In the genomic region with DNA sequence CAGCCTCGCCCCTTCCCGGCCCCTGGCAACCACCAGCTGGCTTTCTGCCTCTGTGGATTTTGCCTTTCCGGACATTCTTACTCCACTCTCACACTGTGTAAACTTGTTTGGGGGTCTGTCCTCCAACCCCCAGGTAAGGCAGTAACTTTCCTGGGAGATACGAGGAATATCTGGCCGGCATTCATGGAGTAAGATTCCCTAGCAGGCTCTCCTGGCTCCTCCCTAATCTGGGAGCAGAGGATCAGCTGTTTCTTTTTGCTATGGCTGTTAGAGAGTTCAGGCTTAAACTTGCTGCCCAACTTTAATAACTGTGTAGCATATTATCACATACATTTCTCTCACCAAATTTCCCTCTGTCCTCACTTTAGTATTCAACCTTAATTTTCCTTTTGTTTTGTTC, we compare ENCODE assay signal across 14 cellular contexts.
DNase-seq lines count a peak whose midpoint lies in the region; ATAC-seq and TF ChIP-seq lines count a peak whose summit lies in the region.
"Had no signal": no experiment of that assay in that cellular context is flagged by ENCODE, and none has a peak within 500 bp of the region (broad histone marks: within the 10 kb centered on the region; RNA-seq: fewer than 3 reads in every experiment).

No MANE protein-coding gene starts in this region.

- WGBS in heart right ventricle, 2 donors = 28 to 31% methylated on average over 5 of the region's 5 CpGs
- WGBS in mesendoderm (ENCODE audit: extremely low coverage, insufficient coverage, low lambda C conversion rate) = no CpG with 5 or more reads among the region's 5 CpGs
- 4 to 24% methylated on average over 3 to 5 of the region's 5 CpGs for WGBS in transverse colon (ENCODE audit: low coverage in 1 of 2), 2 donors

- H2AK5ac ChIP-seq in mesendoderm (ENCODE audit: low read length) = no peak overlapping the region

- H3K9me3 ChIP-seq in heart right ventricle (no peaks in the 10 kb centered on the region), colonic mucosa (no peaks in the 10 kb centered on the region), transverse colon (no peaks in the 10 kb centered on the region)
- H3K9me3 ChIP-seq: gastroesophageal sphincter had no signal

- H4K5ac ChIP-seq in mesendoderm (ENCODE audit: low read length) = no peak overlapping the region

- H3K27ac ChIP-seq in heart right ventricle (peak overlapping the region in 1 of 10 donors; percentile 30), colonic mucosa (peak overlapping the region; percentile 62), mesendoderm (ENCODE audit: low read depth, low read length) (no peak overlapping the region), transverse colon (peak overlapping the region in 3 of 4 donors; percentile 65 to 84 (median 76))
- H3K27ac ChIP-seq: gastroesophageal sphincter had no signal

- H3K9ac ChIP-seq in colonic mucosa (ENCODE audit: low read depth in 2 of 2, low read length in 2 of 2) (peak overlapping the region in 1 of 2 donors; percentile 57), mesendoderm (ENCODE audit: low read length) (no peak overlapping the region)

- in situ Hi-C loops in transverse colon (cut with MboI; ENCODE audit: low pct_ligation_motif_present in 1 of 4, low pct_unique_long_range_greater_than_20kb in 1 of 4, low sequenced_read_pairs in 3 of 4) = no loop called here

- no peak for TF ChIP-seq EP300 in transverse colon (IDR thresholded peaks at IDR 0.05; ENCODE audit: low read depth)

- peaks cover 32% of the 10 kb centered on the region for H3K79me1 ChIP-seq in mesendoderm (ENCODE audit: low read length)

- H2BK5ac ChIP-seq in mesendoderm (ENCODE audit: low read length) = no peak overlapping the region

- intact Hi-C loops in heart right ventricle (cut with DNase I) = loop anchor here in 3 of 10 donors (5.0 to 10.0 kb wide), 3 partner anchors 86 to 98 kb away; no protein-coding TSS in a partner anchor
- intact Hi-C loops in Right ventricle myocardium superior (cut with DNase I) = no loop called here
- intact Hi-C loops in colonic mucosa (cut with DNase I) = no loop called here
- intact Hi-C loops in transverse colon (cut with DNase I; ENCODE audit: low total_unique reads) = no loop called here

- no peak overlapping the region for H3K18ac ChIP-seq in mesendoderm (ENCODE audit: low read length)

- DNase-seq in heart right ventricle (no peak), Right ventricle myocardium superior (no peak), colonic mucosa (no peak), mesendoderm (no peak), transverse colon (no peak), putamen (ENCODE audit: low spot score) (no peak)
- no peak for DNase-seq in activated CD4-positive, alpha-beta T cell treated with anti-CD3 and anti-CD28 coated beads for 48 hours
- DNase-seq: COR-L47, islet precursor cell, NCI-H1417 treated with DMSO at 0.1 percent for 48 hours, NCI-H446 treated with DMSO at 0.1 percent for 48 hours had no signal

- H4K8ac ChIP-seq in mesendoderm (ENCODE audit: low read depth, low read length) = no peak overlapping the region

- H3K4me1 ChIP-seq in heart right ventricle (peaks cover 6 to 47% (median 27%) of the 10 kb centered on the region in 9 donors), colonic mucosa (peaks cover 11% of the 10 kb centered on the region), mesendoderm (ENCODE audit: control insufficient read depth, low read depth, low read length) (peaks cover 10% of the 10 kb centered on the region), transverse colon (peaks cover 3 to 49% (median 30%) of the 10 kb centered on the region in 4 donors)

- no peak overlapping the region for H3K4me2 ChIP-seq in mesendoderm (ENCODE audit: low read length)

- H3K56ac ChIP-seq in mesendoderm (ENCODE audit: low read length) = no peak overlapping the region

- no peak overlapping the region for H2BK15ac ChIP-seq in mesendoderm (replicated peaks; ENCODE audit: low read depth)

- ATAC-seq in heart right ventricle = peak in 2 of 8 donors; percentile 19 to 50
- ATAC-seq in Right ventricle myocardium superior (ENCODE audit: poor library complexity) = no peak
- ATAC-seq in GM18511 (IDR thresholded peaks at IDR 0.05; ENCODE audit: unreplicated experiment) = no peak
- ATAC-seq: gastroesophageal sphincter; natural killer cell treated with Interleukin-12 subunit alpha and Interleukin-12 subunit beta and Interleukin-15 and Interleukin-18, amount 100 ng/mL, for 72 hours had no signal

- H3K4me3 ChIP-seq in heart right ventricle (peak overlapping the region in 6 of 10 donors; percentile 22 to 44 (median 38)), colonic mucosa (no peak overlapping the region), mesendoderm (ENCODE audit: low read length) (no peak overlapping the region), transverse colon (peak overlapping the region in 1 of 4 donors; percentile 11)
- H3K4me3 ChIP-seq: gastroesophageal sphincter had no signal

- no peak for TF ChIP-seq POLR2A in transverse colon (IDR thresholded peaks at IDR 0.05)

- no peak overlapping the region for H3K4ac ChIP-seq in mesendoderm (ENCODE audit: low read depth, low read length)

- peak overlapping the region; percentile 51 for H3K23ac ChIP-seq in mesendoderm (ENCODE audit: low read length)

- TF ChIP-seq CTCF in heart right ventricle (IDR thresholded peaks at IDR 0.05) (no peak), colonic mucosa (IDR thresholded peaks at IDR 0.05) (no peak), transverse colon (IDR thresholded peaks at IDR 0.05) (no peak)

- no peak overlapping the region for H2BK120ac ChIP-seq in mesendoderm (ENCODE audit: low read depth, low read length)

- H3K79me2 ChIP-seq in mesendoderm (ENCODE audit: control insufficient read depth, insufficient read depth, low read length) = peaks cover 84% of the 10 kb centered on the region

- H3K27me3 ChIP-seq in heart right ventricle (no peaks in the 10 kb centered on the region), colonic mucosa (no peaks in the 10 kb centered on the region), mesendoderm (ENCODE audit: insufficient read depth, low read length, poor library complexity) (no peaks in the 10 kb centered on the region), transverse colon (no peaks in the 10 kb centered on the region)

- H3K36me3 ChIP-seq in heart right ventricle (no peaks in the 10 kb centered on the region), colonic mucosa (no peaks in the 10 kb centered on the region), mesendoderm (ENCODE audit: control insufficient read depth, insufficient read depth, low read length) (no peaks in the 10 kb centered on the region), transverse colon (no peaks in the 10 kb centered on the region)
- H3K36me3 ChIP-seq: gastroesophageal sphincter had no signal

Comparison
In these comparisons a context has a peak if more than half of its experiments do, and no peak if none do; other contexts are left out.
1. H3K4me3 ChIP-seq: peak in heart right ventricle (6 of 10); none in colonic mucosa (single experiment) and mesendoderm (single experiment).